In the genomic region with DNA sequence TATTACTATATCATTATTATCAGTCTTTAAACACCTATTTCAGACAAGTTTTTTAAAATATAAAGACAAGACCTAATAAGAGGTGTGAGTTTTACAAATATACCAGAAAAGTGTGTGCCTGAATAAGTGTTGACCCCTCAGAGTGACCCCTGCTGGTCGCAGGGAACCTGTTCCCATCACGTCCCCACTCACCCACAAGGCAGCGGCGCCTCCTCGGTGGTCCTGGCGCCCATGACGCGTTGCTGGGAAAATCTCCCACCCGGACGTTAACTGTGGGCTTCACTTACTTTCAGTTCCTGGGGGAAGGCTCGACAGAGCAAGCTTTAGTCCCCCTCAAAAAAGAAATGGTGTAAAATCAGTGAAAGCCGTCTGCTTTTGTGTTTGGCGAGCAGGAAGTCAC, we compare ENCODE assay signal across 14 cellular contexts.
DNase-seq lines count a peak whose midpoint lies in the region; ATAC-seq, FAIRE-seq and TF ChIP-seq lines count a peak whose summit lies in the region.
"Had no signal": no experiment of that assay in that cellular context is flagged by ENCODE, and none has a peak within 500 bp of the region (broad histone marks: within the 10 kb centered on the region; RNA-seq: fewer than 3 reads in every experiment).

No MANE protein-coding gene starts in this region.

- ATAC-seq in K562 (peak; percentile 73), left lobe of liver (no peak), GM19023 (IDR thresholded peaks at IDR 0.05; ENCODE audit: unreplicated experiment) (no peak)

- no peaks in the 10 kb centered on the region for H3K36me3 ChIP-seq in GM06990 (ENCODE audit: control insufficient read depth, insufficient read depth, low read length)
- H3K36me3 ChIP-seq in K562 (ENCODE audit: control insufficient read depth, insufficient read depth, low read length), result no peaks in the 10 kb centered on the region

- H2AFZ ChIP-seq in K562 (ENCODE audit: low read depth, low read length), result no peak overlapping the region

- no peak overlapping the region for H3K4me3 ChIP-seq in GM06990 (replicated peaks; ENCODE audit: low read depth, low read length)
- no peak overlapping the region for H3K4me3 ChIP-seq in K562

- H3K27me3 ChIP-seq in GM06990 (replicated peaks; ENCODE audit: control insufficient read depth, insufficient read depth, low read length) (no peaks in the 10 kb centered on the region), K562 (ENCODE audit: control insufficient read depth in 2 of 2, insufficient read depth in 2 of 2, low read length in 2 of 2) (peaks cover 27 to 73% of the 10 kb centered on the region in 2 experiments)

- H3K27ac Mint-ChIP-seq in HFFc6, result no peak overlapping the region
- no peak overlapping the region for H3K27ac Mint-ChIP-seq in activated naive CD4-positive, alpha-beta T cell treated with anti-CD3 and anti-CD28 coated beads, Interleukin-2, amount 10 ng/mL, durations not matched to agents 7 days and 5 days

- H3K9me1 ChIP-seq in K562 (ENCODE audit: control insufficient read depth, insufficient read depth, low read length), result no peaks in the 10 kb centered on the region

- H3K4me2 ChIP-seq in K562 (ENCODE audit: insufficient read depth, low read length), result no peak overlapping the region

- no peak overlapping the region for H3K27ac ChIP-seq in K562 (ENCODE audit: extremely low read depth, low read depth, low read length)

- no peaks in the 10 kb centered on the region; the same call in 1 of the 2 replicates for H4K20me1 ChIP-seq in K562 (replicated peaks; ENCODE audit: control insufficient read depth, insufficient read depth, low read length)

- no peaks in the 10 kb centered on the region for H3K36me3 Mint-ChIP-seq in HFFc6 (ENCODE audit: low read depth)
- H3K36me3 Mint-ChIP-seq in activated naive CD4-positive, alpha-beta T cell treated with anti-CD3 and anti-CD28 coated beads, Interleukin-2, amount 10 ng/mL, durations not matched to agents 7 days and 5 days, result no peaks in the 10 kb centered on the region

- H3K9me3 ChIP-seq in K562 (replicated peaks; ENCODE audit: control insufficient read depth, insufficient read depth, low read depth, low read length), result no peaks in the 10 kb centered on the region

- WGBS in K562 (ENCODE audit: insufficient coverage, low coverage, missing lambda C conversion rate), result 9% methylated on average over 13 of the region's 13 CpGs

- TF ChIP-seq CTCF in GM06990 (IDR thresholded peaks at IDR 0.05; ENCODE audit: insufficient read depth, low read length, poor library complexity, severe bottlenecking) (peak; percentile 9), HFFc6 (IDR thresholded peaks at IDR 0.05) (peak; percentile 11; the same call in 1 of the 2 replicates), K562 (IDR thresholded peaks at IDR 0.05 in 2 of 3, conservative IDR thresholded peaks at IDR 0.05 in 1 of 3; ENCODE audit: insufficient read depth in 2 of 3, low read depth in 1 of 3, low read length in 3 of 3) (peak; percentile 33 to 52 (median 39); a peak in 5 of 6 replicates)

- TF ChIP-seq EP300 in K562 (IDR thresholded peaks at IDR 0.05; ENCODE audit: low read length), result no peak

- CTCF ChIA-PET in K562 (lab: Yijun Ruan, JAX; ENCODE audit: low intra/inter-chr PET ratio), result no interaction called here
- CTCF ChIA-PET in activated naive CD4-positive, alpha-beta T cell treated with anti-CD3 and anti-CD28 coated beads, Interleukin-2, amount 10 ng/mL, durations not matched to agents 7 days and 5 days (lab: Charles Lee), result no interaction called here

- peaks cover 0 to 15% of the 10 kb centered on the region in 2 experiments; a peak in 2 of 5 replicates for H3K4me1 ChIP-seq in K562 (replicated peaks in 1 of 2; ENCODE audit: control insufficient read depth in 2 of 2, insufficient read depth in 2 of 2, low read length in 2 of 2)

- no TSS peak for BruUV-seq in K562 (replicated peaks; lab: Mats Ljungman, UMichigan)

- intact Hi-C loops in K562 (cut with micrococcal nuclease), result no loop called here

- H3K9me3 Mint-ChIP-seq in HFFc6, result peaks cover 15% of the 10 kb centered on the region
- peaks cover 2% of the 10 kb centered on the region for H3K9me3 Mint-ChIP-seq in activated naive CD4-positive, alpha-beta T cell treated with anti-CD3 and anti-CD28 coated beads, Interleukin-2, amount 10 ng/mL, durations not matched to agents 7 days and 5 days

- in situ Hi-C loops in K562 (cut with MboI), result no loop called here

- no peaks in the 10 kb centered on the region for H3K79me2 ChIP-seq in K562 (ENCODE audit: control insufficient read depth, insufficient read depth, low read length)

- no peak for FAIRE-seq in K562 (lab: Jason Lieb, UNC)

- no peak overlapping the region for H3K9ac ChIP-seq in K562 (ENCODE audit: insufficient read depth in 1 of 2, low read depth in 2 of 2, low read length in 2 of 2)

- DNase-seq in GM06990 (ENCODE audit: extremely low read depth, insufficient read length) (no peak), HFFc6 (no peak), K562 (ENCODE audit: extremely low read depth in 1 of 4, low spot score in 3 of 4) (peak; percentile 17 to 30 (median 23)), left lobe of liver (ENCODE audit: low spot score) (peak; percentile 10), DMS114 treated with DMSO at 0.1 percent for 48 hours (lab: John Stamatoyannopoulos, UW; ENCODE audit: unreplicated experiment) (no peak)
- DNase-seq in activated naive CD4-positive, alpha-beta T cell treated with anti-CD3 and anti-CD28 coated beads, Interleukin-2, amount 10 ng/mL, durations not matched to agents 7 days and 5 days, result no peak
- DNase-seq: AML-193, GDM1, Kasumi-1, NCI-H1417 treated with DMSO at 0.1 percent for 48 hours, NCI-H2029 treated with DMSO at 0.1 percent for 48 hours, NCI-H510A treated with DMSO at 0.1 percent for 48 hours, SIG-M5 had no signal

- no peak overlapping the region for H3K4me3 Mint-ChIP-seq in HFFc6
- H3K4me3 Mint-ChIP-seq in activated naive CD4-positive, alpha-beta T cell treated with anti-CD3 and anti-CD28 coated beads, Interleukin-2, amount 10 ng/mL, durations not matched to agents 7 days and 5 days, result no peak overlapping the region

- POLR2A ChIA-PET in K562 (lab: Yijun Ruan, JAX), result no interaction called here

- TF ChIP-seq POLR2A in K562 (conservative IDR thresholded peaks at IDR 0.05), result no peak

- no peaks in the 10 kb centered on the region for H3K4me1 Mint-ChIP-seq in HFFc6 (ENCODE audit: low read depth)
- H3K4me1 Mint-ChIP-seq in activated naive CD4-positive, alpha-beta T cell treated with anti-CD3 and anti-CD28 coated beads, Interleukin-2, amount 10 ng/mL, durations not matched to agents 7 days and 5 days, result peaks cover 14% of the 10 kb centered on the region

- peaks cover 7% of the 10 kb centered on the region for H3K27me3 Mint-ChIP-seq in HFFc6 (ENCODE audit: insufficient read depth)
- peaks cover 50% of the 10 kb centered on the region for H3K27me3 Mint-ChIP-seq in activated naive CD4-positive, alpha-beta T cell treated with anti-CD3 and anti-CD28 coated beads, Interleukin-2, amount 10 ng/mL, durations not matched to agents 7 days and 5 days

- no peak for TF ChIP-seq RAD21 in K562 (CRISPR knock-in tag; conservative IDR thresholded peaks at IDR 0.05 in 1 of 2, IDR thresholded peaks at IDR 0.05 in 1 of 2)

TF ChIP-seq in K562, 482 proteins besides CTCF, POLR2A, EP300 and RAD21:
- TF ChIP-seq, protein P1, sequence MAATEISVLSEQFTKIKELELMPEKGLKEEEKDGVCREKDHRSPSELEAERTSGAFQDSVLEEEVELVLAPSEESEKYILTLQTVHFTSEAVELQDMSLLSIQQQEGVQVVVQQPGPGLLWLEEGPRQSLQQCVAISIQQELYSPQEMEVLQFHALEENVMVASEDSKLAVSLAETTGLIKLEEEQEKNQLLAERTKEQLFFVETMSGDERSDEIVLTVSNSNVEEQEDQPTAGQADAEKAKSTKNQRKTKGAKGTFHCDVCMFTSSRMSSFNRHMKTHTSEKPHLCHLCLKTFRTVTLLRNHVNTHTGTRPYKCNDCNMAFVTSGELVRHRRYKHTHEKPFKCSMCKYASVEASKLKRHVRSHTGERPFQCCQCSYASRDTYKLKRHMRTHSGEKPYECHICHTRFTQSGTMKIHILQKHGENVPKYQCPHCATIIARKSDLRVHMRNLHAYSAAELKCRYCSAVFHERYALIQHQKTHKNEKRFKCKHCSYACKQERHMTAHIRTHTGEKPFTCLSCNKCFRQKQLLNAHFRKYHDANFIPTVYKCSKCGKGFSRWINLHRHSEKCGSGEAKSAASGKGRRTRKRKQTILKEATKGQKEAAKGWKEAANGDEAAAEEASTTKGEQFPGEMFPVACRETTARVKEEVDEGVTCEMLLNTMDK (IDR thresholded peaks at IDR 0.05; ENCODE audit: borderline replicate concordance, insufficient read depth, low read depth, low read length, poor library complexity, severe bottlenecking), result peak; percentile 7
- no peak for TF ChIP-seq RBM22 (IDR thresholded peaks at IDR 0.05; ENCODE audit: low read depth, low read length, poor library complexity, severe bottlenecking)
TF ChIP-seq in K562: peak in this region for 1.

Comparison
In these comparisons a context has a peak if more than half of its experiments do, and no peak if none do; other contexts are left out.
1. DNase-seq: peak in K562 (4 of 4) and left lobe of liver (single experiment); none in GM06990 (single experiment), HFFc6 (single experiment), DMS114 treated with DMSO at 0.1 percent for 48 hours (single experiment) and activated naive CD4-positive, alpha-beta T cell treated with anti-CD3 and anti-CD28 coated beads, Interleukin-2, amount 10 ng/mL, durations not matched to agents 7 days and 5 days (single experiment).
2. Peak in every context shown above with its lines, with median percentiles within 50 percentile points of each other: CTCF ChIP-seq.